In the genomic region with DNA sequence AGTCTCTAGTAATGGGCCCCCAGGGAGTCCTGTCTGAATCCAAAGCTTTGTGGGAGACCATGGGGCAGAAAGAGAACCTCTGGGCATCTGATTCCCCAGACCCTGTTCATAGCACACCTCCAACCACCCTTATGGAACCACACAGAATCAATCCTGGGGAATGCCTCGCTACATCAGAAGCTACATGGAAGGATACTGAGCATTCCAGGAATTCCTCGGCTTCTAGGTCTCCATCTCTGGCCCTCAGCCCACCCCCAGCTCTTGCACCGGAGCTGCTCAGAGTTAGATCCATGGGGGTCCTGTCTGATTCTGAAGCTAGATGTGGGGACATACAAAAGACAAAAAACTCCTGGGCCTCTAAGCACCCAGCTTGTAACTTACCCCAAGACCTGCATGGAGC, we compare ENCODE assay signal across 2 cellular contexts.
TF ChIP-seq lines count a peak whose summit lies in the region.

No MANE protein-coding gene starts in this region.

TF ChIP-seq in HepG2, 621 proteins besides CTCF, POLR2A, EP300 and RAD21:
- TF ChIP-seq POLR2AphosphoS2 (IDR thresholded peaks at IDR 0.05; ENCODE audit: low read depth, low read length) (0 out of 2 replicates have a peak, but pooled peaks have one; percentile 2), ELF4 (CRISPR knock-in tag; IDR thresholded peaks at IDR 0.05; ENCODE audit: borderline replicate concordance) (no peak), TEAD3 (CRISPR knock-in tag; optimal IDR thresholded peaks at IDR 0.05; ENCODE audit: borderline replicate concordance) (peak; percentile 12)
- TF ChIP-seq, protein P1, sequence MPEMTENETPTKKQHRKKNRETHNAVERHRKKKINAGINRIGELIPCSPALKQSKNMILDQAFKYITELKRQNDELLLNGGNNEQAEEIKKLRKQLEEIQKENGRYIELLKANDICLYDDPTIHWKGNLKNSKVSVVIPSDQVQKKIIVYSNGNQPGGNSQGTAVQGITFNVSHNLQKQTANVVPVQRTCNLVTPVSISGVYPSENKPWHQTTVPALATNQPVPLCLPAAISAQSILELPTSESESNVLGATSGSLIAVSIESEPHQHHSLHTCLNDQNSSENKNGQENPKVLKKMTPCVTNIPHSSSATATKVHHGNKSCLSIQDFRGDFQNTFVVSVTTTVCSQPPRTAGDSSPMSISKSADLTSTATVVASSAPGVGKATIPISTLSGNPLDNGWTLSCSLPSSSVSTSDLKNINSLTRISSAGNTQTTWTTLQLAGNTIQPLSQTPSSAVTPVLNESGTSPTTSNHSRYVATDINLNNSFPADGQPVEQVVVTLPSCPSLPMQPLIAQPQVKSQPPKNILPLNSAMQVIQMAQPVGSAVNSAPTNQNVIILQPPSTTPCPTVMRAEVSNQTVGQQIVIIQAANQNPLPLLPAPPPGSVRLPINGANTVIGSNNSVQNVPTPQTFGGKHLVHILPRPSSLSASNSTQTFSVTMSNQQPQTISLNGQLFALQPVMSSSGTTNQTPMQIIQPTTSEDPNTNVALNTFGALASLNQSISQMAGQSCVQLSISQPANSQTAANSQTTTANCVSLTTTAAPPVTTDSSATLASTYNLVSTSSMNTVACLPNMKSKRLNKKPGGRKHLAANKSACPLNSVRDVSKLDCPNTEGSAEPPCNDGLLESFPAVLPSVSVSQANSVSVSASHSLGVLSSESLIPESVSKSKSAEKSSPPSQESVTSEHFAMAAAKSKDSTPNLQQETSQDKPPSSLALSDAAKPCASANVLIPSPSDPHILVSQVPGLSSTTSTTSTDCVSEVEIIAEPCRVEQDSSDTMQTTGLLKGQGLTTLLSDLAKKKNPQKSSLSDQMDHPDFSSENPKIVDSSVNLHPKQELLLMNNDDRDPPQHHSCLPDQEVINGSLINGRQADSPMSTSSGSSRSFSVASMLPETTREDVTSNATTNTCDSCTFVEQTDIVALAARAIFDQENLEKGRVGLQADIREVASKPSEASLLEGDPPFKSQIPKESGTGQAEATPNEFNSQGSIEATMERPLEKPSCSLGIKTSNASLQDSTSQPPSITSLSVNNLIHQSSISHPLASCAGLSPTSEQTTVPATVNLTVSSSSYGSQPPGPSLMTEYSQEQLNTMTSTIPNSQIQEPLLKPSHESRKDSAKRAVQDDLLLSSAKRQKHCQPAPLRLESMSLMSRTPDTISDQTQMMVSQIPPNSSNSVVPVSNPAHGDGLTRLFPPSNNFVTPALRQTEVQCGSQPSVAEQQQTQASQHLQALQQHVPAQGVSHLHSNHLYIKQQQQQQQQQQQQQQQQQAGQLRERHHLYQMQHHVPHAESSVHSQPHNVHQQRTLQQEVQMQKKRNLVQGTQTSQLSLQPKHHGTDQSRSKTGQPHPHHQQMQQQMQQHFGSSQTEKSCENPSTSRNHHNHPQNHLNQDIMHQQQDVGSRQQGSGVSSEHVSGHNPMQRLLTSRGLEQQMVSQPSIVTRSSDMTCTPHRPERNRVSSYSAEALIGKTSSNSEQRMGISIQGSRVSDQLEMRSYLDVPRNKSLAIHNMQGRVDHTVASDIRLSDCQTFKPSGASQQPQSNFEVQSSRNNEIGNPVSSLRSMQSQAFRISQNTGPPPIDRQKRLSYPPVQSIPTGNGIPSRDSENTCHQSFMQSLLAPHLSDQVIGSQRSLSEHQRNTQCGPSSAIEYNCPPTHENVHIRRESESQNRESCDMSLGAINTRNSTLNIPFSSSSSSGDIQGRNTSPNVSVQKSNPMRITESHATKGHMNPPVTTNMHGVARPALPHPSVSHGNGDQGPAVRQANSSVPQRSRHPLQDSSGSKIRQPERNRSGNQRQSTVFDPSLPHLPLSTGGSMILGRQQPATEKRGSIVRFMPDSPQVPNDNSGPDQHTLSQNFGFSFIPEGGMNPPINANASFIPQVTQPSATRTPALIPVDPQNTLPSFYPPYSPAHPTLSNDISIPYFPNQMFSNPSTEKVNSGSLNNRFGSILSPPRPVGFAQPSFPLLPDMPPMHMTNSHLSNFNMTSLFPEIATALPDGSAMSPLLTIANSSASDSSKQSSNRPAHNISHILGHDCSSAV (CRISPR knock-in tag; IDR thresholded peaks at IDR 0.05; ENCODE audit: borderline replicate concordance) = no peak

TF ChIP-seq in WTC11, 78 proteins besides CTCF, POLR2A, EP300 and RAD21:
- TF ChIP-seq, protein P2, sequence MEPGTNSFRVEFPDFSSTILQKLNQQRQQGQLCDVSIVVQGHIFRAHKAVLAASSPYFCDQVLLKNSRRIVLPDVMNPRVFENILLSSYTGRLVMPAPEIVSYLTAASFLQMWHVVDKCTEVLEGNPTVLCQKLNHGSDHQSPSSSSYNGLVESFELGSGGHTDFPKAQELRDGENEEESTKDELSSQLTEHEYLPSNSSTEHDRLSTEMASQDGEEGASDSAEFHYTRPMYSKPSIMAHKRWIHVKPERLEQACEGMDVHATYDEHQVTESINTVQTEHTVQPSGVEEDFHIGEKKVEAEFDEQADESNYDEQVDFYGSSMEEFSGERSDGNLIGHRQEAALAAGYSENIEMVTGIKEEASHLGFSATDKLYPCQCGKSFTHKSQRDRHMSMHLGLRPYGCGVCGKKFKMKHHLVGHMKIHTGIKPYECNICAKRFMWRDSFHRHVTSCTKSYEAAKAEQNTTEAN (CRISPR knock-in tag; IDR thresholded peaks at IDR 0.05) = no peak
- TF ChIP-seq, protein P3, sequence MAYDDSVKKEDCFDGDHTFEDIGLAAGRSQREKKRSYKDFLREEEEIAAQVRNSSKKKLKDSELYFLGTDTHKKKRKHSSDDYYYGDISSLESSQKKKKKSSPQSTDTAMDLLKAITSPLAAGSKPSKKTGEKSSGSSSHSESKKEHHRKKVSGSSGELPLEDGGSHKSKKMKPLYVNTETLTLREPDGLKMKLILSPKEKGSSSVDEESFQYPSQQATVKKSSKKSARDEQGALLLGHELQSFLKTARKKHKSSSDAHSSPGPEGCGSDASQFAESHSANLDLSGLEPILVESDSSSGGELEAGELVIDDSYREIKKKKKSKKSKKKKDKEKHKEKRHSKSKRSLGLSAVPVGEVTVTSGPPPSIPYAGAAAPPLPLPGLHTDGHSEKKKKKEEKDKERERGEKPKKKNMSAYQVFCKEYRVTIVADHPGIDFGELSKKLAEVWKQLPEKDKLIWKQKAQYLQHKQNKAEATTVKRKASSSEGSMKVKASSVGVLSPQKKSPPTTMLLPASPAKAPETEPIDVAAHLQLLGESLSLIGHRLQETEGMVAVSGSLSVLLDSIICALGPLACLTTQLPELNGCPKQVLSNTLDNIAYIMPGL (CRISPR knock-in tag; IDR thresholded peaks at IDR 0.05) = no peak
- TF ChIP-seq, protein P4, sequence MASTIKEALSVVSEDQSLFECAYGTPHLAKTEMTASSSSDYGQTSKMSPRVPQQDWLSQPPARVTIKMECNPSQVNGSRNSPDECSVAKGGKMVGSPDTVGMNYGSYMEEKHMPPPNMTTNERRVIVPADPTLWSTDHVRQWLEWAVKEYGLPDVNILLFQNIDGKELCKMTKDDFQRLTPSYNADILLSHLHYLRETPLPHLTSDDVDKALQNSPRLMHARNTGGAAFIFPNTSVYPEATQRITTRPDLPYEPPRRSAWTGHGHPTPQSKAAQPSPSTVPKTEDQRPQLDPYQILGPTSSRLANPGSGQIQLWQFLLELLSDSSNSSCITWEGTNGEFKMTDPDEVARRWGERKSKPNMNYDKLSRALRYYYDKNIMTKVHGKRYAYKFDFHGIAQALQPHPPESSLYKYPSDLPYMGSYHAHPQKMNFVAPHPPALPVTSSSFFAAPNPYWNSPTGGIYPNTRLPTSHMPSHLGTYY (CRISPR knock-in tag; IDR thresholded peaks at IDR 0.05) = no peak
- no peak for TF ChIP-seq ZNF138 (CRISPR knock-in tag; conservative IDR thresholded peaks at IDR 0.05)
- TF ChIP-seq ZNF317 (CRISPR knock-in tag; IDR thresholded peaks at IDR 0.05; ENCODE audit: borderline replicate concordance, low read depth) = no peak
- TF ChIP-seq SP1 (CRISPR knock-in tag; conservative IDR thresholded peaks at IDR 0.05) = no peak
- no peak for TF ChIP-seq NR2C2 (CRISPR knock-in tag; IDR thresholded peaks at IDR 0.05)
- TF ChIP-seq TEAD4 (CRISPR knock-in tag; IDR thresholded peaks at IDR 0.05) = peak; percentile 41; the same call in 1 of the 2 replicates
